Comparison of ENCODE assay signal across 16 cellular contexts in genomic region chr5:76692274-76692540, GRCh38. TPM values are rescaled to one million over a fixed set of nuclear protein-coding genes. Genes with fewer than 3 reads are reported as not detected.
DNase-seq lines count a peak whose midpoint lies in the region; ATAC-seq and TF ChIP-seq lines count a peak whose summit lies in the region.
"Had no signal": no experiment of that assay in that cellular context is flagged by ENCODE, and none has a peak within 500 bp of the region (broad histone marks: within the 10 kb centered on the region; RNA-seq: fewer than 3 reads in every experiment).

No MANE protein-coding gene starts in this region.

- DNase-seq in G401 (ENCODE audit: low spot score) (peak; percentile 36), nephron progenitor cell (no peak), COR-L47 (lab: John Stamatoyannopoulos, UW) (no peak), Kasumi-1 (lab: John Stamatoyannopoulos, UW) (no peak), head of caudate nucleus (no peak)
- DNase-seq in effector memory CD8-positive, alpha-beta T cell, result no peak
- DNase-seq: activated CD4-positive, alpha-beta T cell treated with anti-CD3 and anti-CD28 coated beads for 1 hour; adrenal gland; C1 segment of cervical spinal cord; DMS53; H7; SHP77 treated with DMSO at 0.1 percent for 48 hours; sigmoid colon; T-helper 9 cell; thyroid gland had no signal

- H3K4me1 Mint-ChIP-seq in effector memory CD8-positive, alpha-beta T cell (ENCODE audit: low read depth in 2 of 2), result peaks cover 0 to 3% of the 10 kb centered on the region in 2 donors
- H3K4me1 Mint-ChIP-seq in nephron progenitor cell, result peaks cover 40% of the 10 kb centered on the region

- H3K9me3 Mint-ChIP-seq in effector memory CD8-positive, alpha-beta T cell, result no peaks in the 10 kb centered on the region
- H3K9me3 Mint-ChIP-seq in nephron progenitor cell, result peaks cover 6% of the 10 kb centered on the region

- no peaks in the 10 kb centered on the region for H3K27me3 Mint-ChIP-seq in effector memory CD8-positive, alpha-beta T cell
- no peaks in the 10 kb centered on the region for H3K27me3 Mint-ChIP-seq in nephron progenitor cell (ENCODE audit: low read depth, poor library complexity)

- in situ Hi-C loops in G401 (cut with HindIII; ENCODE audit: low sequenced_read_pairs), result no loop called here

- intact Hi-C loops in head of caudate nucleus (cut with DNase I), result no loop called here

- peaks cover 51% of the 10 kb centered on the region for H3K36me3 Mint-ChIP-seq in effector memory CD8-positive, alpha-beta T cell (ENCODE audit: insufficient read depth)
- H3K36me3 Mint-ChIP-seq in nephron progenitor cell (ENCODE audit: low read depth), result peaks cover 52% of the 10 kb centered on the region

- H3K27ac Mint-ChIP-seq in effector memory CD8-positive, alpha-beta T cell, result peak overlapping the region; percentile 67 to 73
- H3K27ac Mint-ChIP-seq in nephron progenitor cell, result peak overlapping the region; percentile 61

- TF ChIP-seq CTCF in nephron progenitor cell (IDR thresholded peaks at IDR 0.05), result no peak

- H3K4me3 Mint-ChIP-seq in effector memory CD8-positive, alpha-beta T cell, result no peak overlapping the region
- no peak overlapping the region for H3K4me3 Mint-ChIP-seq in nephron progenitor cell

- peak; percentile 5 for ATAC-seq in HG02852 (IDR thresholded peaks at IDR 0.05; ENCODE audit: unreplicated experiment)
- no peak for ATAC-seq in effector memory CD8-positive, alpha-beta T cell (replicated peaks)

RNA-seq across cellular contexts. Expression of gene F2R, which starts 23.7 kb away (rescaled TPM):
- 160 and 221 TPM in 2 replicates for total RNA-seq in G401 (2014; rRNA removed; shearing (Covaris generic))
